Comparison of ENCODE assay signal across 23 cellular contexts in genomic region chr3:135215516-135215915, GRCh38.
"Had no signal": no experiment of that assay in that cellular context is flagged by ENCODE, and none has a peak within 500 bp of the region (broad histone marks: within the 10 kb centered on the region; RNA-seq: fewer than 3 reads in every experiment).

No MANE protein-coding gene starts in this region.

- H3K4me3 ChIP-seq: breast epithelium, lung, tibial artery had no signal

- H3K4me1 Mint-ChIP-seq: activated CD4-positive, alpha-beta T cell treated with anti-CD3 and anti-CD28 coated beads, Interleukin-2, amount 10 ng/mL, durations not matched to agents 24 days and 14 days; mesothelial cell of epicardium had no signal

- H3K36me3 Mint-ChIP-seq: mesothelial cell of epicardium had no signal

- H3K27me3 Mint-ChIP-seq: activated CD4-positive, alpha-beta T cell treated with anti-CD3 and anti-CD28 coated beads, Interleukin-2, amount 10 ng/mL, durations not matched to agents 24 days and 14 days had no signal

- H3K27ac Mint-ChIP-seq: activated CD4-positive, alpha-beta T cell treated with anti-CD3 and anti-CD28 coated beads, Interleukin-2, amount 10 ng/mL, durations not matched to agents 24 days and 14 days; activated CD8-positive, alpha-beta T cell treated with anti-CD3 and anti-CD28 coated beads for 36 hours; mesothelial cell of epicardium had no signal

- H3K27ac ChIP-seq: breast epithelium, tibial artery had no signal

- DNase-seq: activated CD4-positive, alpha-beta T cell treated with anti-CD3 and anti-CD28 coated beads, Interleukin-2, amount 10 ng/mL, durations not matched to agents 24 days and 14 days; activated CD8-positive, alpha-beta memory T cell treated with anti-CD3 and anti-CD28 coated beads, Interleukin-2, amount 50 U/mL, for 4 hours; activated CD8-positive, alpha-beta T cell treated with anti-CD3 and anti-CD28 coated beads for 36 hours; activated effector memory CD4-positive, alpha-beta T cell treated with anti-CD3 and anti-CD28 coated beads, Interleukin-2, amount 50 U/mL, for 16 hours; activated naive CD4-positive, alpha-beta T cell treated with anti-CD3 and anti-CD28 coated beads, Interleukin-2, amount 50 U/mL, for 16 hours; activated T-cell treated with anti-CD3 and anti-CD28 coated beads, Interleukin-2, amount 50 U/mL, for 4 hours; cerebellar nuclear complex; cortex of kidney; foreskin fibroblast; hypothalamus; kidney; occipital lobe; stimulated activated CD4-positive, alpha-beta T cell treated with anti-CD3 and anti-CD28 coated beads, Interleukin-12 subunit alpha, Interleukin-12 subunit beta, amount 100 ng/mL, for 4 hours; stimulated activated CD4-positive, alpha-beta T cell treated with anti-CD3 and anti-CD28 coated beads, Interleukin-1b, Interleukin-23, amount 100 ng/mL, for 48 hours; stimulated activated CD8-positive, alpha-beta memory T cell treated with anti-CD3 and anti-CD28 coated beads, Interleukin-4, amount 100 ng/mL, for 48 hours; stimulated activated naive CD4-positive, alpha-beta T cell treated with Interleukin-2 at 50 U/mL for 16 hours; substantia nigra; T-helper 9 cell; tibial artery had no signal

- H3K9me3 Mint-ChIP-seq: activated CD4-positive, alpha-beta T cell treated with anti-CD3 and anti-CD28 coated beads, Interleukin-2, amount 10 ng/mL, durations not matched to agents 24 days and 14 days; activated CD8-positive, alpha-beta T cell treated with anti-CD3 and anti-CD28 coated beads for 36 hours; activated T-cell treated with anti-CD3 and anti-CD28 coated beads, Interleukin-2, amount 50 U/mL, for 4 hours; mesothelial cell of epicardium had no signal

- H3K36me3 ChIP-seq: breast epithelium, tibial artery had no signal

- H3K4me1 ChIP-seq: breast epithelium, tibial artery had no signal

- H3K27me3 ChIP-seq: breast epithelium, tibial artery had no signal

- H3K4me3 Mint-ChIP-seq: activated CD4-positive, alpha-beta T cell treated with anti-CD3 and anti-CD28 coated beads, Interleukin-2, amount 10 ng/mL, durations not matched to agents 24 days and 14 days; activated CD8-positive, alpha-beta T cell treated with anti-CD3 and anti-CD28 coated beads for 36 hours; activated T-cell treated with anti-CD3 and anti-CD28 coated beads, Interleukin-2, amount 50 U/mL, for 4 hours; mesothelial cell of epicardium had no signal

- H3K9me3 ChIP-seq: breast epithelium, tibial artery had no signal

- ATAC-seq: activated CD8-positive, alpha-beta T cell treated with anti-CD3 and anti-CD28 coated beads for 36 hours; activated T-cell treated with anti-CD3 and anti-CD28 coated beads, Interleukin-2, amount 50 U/mL, for 4 hours; left lobe of liver had no signal
